In genomic region chr7:40400525-40400924, GRCh38 we compare ENCODE assay signal across 25 cellular contexts.
A peak's percentile ranks its signal among the peaks of the same experiment; 100 is the strongest.
DNase-seq lines count a peak whose midpoint lies in the region; ATAC-seq, FAIRE-seq and TF ChIP-seq lines count a peak whose summit lies in the region.
"Had no signal": no experiment of that assay in that cellular context is flagged by ENCODE, and none has a peak within 500 bp of the region (broad histone marks: within the 10 kb centered on the region; RNA-seq: fewer than 3 reads in every experiment).

No MANE protein-coding gene starts in this region.

- no peak overlapping the region for H3K9ac ChIP-seq in HepG2 (ENCODE audit: insufficient read depth, low read depth, low read length)
- H3K9ac ChIP-seq: BLaER1 treated with 17β-estradiol and CSF1 and Interleukin-3, amounts not matched to agents 10 nM and 100 nM had no signal

- TF ChIP-seq EP300 in HepG2 (IDR thresholded peaks at IDR 0.05; ENCODE audit: low read depth in 2 of 2, low read length in 2 of 2) (no peak), HepG2 (CRISPR knock-in tag; IDR thresholded peaks at IDR 0.05; ENCODE audit: borderline replicate concordance) (no peak)

- H3K4me3 ChIP-seq in HepG2 (replicated peaks in 1 of 3; ENCODE audit: insufficient read depth in 1 of 3, low read depth in 2 of 3, low read length in 3 of 3) = no peak overlapping the region
- H3K4me3 ChIP-seq in right lobe of liver = no peak overlapping the region
- no peak overlapping the region for H3K4me3 ChIP-seq in bronchial epithelial cell (ENCODE audit: low read depth, low read length)
- H3K4me3 ChIP-seq in aorta (ENCODE audit: low read length in 2 of 2) = no peak overlapping the region
- H3K4me3 ChIP-seq: BLaER1 treated with 17β-estradiol and CSF1 and Interleukin-3, amounts not matched to agents 10 nM and 100 nM; GM12878; HAP-1 had no signal

- H3K36me3 ChIP-seq in HepG2 (replicated peaks in 1 of 2; ENCODE audit: control insufficient read depth in 1 of 2, insufficient read depth in 2 of 2, low read length in 2 of 2) (no peaks in the 10 kb centered on the region), right lobe of liver (no peaks in the 10 kb centered on the region), bronchial epithelial cell (ENCODE audit: control insufficient read depth, insufficient read depth, low read length) (no peaks in the 10 kb centered on the region), aorta (ENCODE audit: control insufficient read depth in 1 of 2, insufficient read depth in 2 of 2, low read length in 1 of 2) (no peaks in the 10 kb centered on the region)
- H3K36me3 ChIP-seq: BE2C; BLaER1 treated with 17β-estradiol and CSF1 and Interleukin-3, amounts not matched to agents 10 nM and 100 nM; HAP-1 had no signal

- H3K9me3 ChIP-seq in HepG2 (ENCODE audit: low read length) = no peaks in the 10 kb centered on the region
- no peaks in the 10 kb centered on the region for H3K9me3 ChIP-seq in right lobe of liver
- H3K9me3 ChIP-seq in aorta (ENCODE audit: control insufficient read depth, low read length) = no peaks in the 10 kb centered on the region
- H3K9me3 ChIP-seq: BE2C; BLaER1 treated with 17β-estradiol and CSF1 and Interleukin-3, amounts not matched to agents 10 nM and 100 nM; HAP-1 had no signal

- no peak overlapping the region for H3K4me2 ChIP-seq in HepG2 (ENCODE audit: low read depth, low read length)
- H3K4me2 ChIP-seq: BLaER1 treated with 17β-estradiol and CSF1 and Interleukin-3, amounts not matched to agents 10 nM and 100 nM had no signal

- BruUV-seq in HepG2 (replicated peaks; lab: Mats Ljungman, UMichigan) = no TSS peak

- WGBS in HepG2 (ENCODE audit: low lambda C conversion rate) = 95% methylated on average over 4 of the region's 4 CpGs
- WGBS in right lobe of liver (ENCODE audit: insufficient coverage, low coverage, low lambda C conversion rate, missing lambda C conversion rate) = 91% methylated on average over 4 of the region's 4 CpGs
- WGBS in aorta, 2 donors = 90 to 93% methylated on average over 4 of the region's 4 CpGs

- intact Hi-C loops in HepG2 (cut with micrococcal nuclease; ENCODE audit: unreplicated experiment) (loop anchor here (10.0 kb wide), 1 partner anchor 74 kb away; no protein-coding TSS in a partner anchor), right lobe of liver (cut with DNase I) (no loop called here), aorta (cut with DNase I) (loop anchor here in 1 of 2 donors (5.0 kb wide), 1 partner anchor 37 kb away; no protein-coding TSS in a partner anchor)

- no peak for FAIRE-seq in HepG2 (lab: Jason Lieb, UNC)
- peak; percentile 13 for FAIRE-seq in bronchial epithelial cell (lab: Jason Lieb, UNC)
- FAIRE-seq: A204.1, D721Med, GM12878, GM19239, H54 had no signal

- POLR2A ChIA-PET in HepG2 (lab: Yijun Ruan, JAX) = no interaction called here

- no peak for DNase-seq in HepG2 (ENCODE audit: low spot score)
- no peak for DNase-seq in right lobe of liver
- DNase-seq in bronchial epithelial cell (ENCODE audit: low read depth) = no peak
- DNase-seq in aorta = no peak
- DNase-seq in anterior cingulate cortex (lab: John Stamatoyannopoulos, UW) = no peak
- DNase-seq: ACHN; AML-193; BE2C; CD4-positive, alpha-beta T cell; CD8-positive, alpha-beta memory T cell; DMS 273 treated with DMSO at 0.1 percent for 48 hours; DMS79; EL; GDM1; GOT3; HFFc6 had no signal

- in situ Hi-C loops in HepG2 (cut with HindIII; ENCODE audit: extremely low pct_ligation_motif_present, low pct_unique_long_range_greater_than_20kb) = no loop called here

- TF ChIP-seq POLR2A in HepG2 (IDR thresholded peaks at IDR 0.05; ENCODE audit: insufficient read depth in 1 of 2, low read depth in 2 of 2, low read length in 2 of 2) (no peak), right lobe of liver (IDR thresholded peaks at IDR 0.05) (no peak)

- TF ChIP-seq RAD21 in HepG2 (CRISPR knock-in tag; IDR thresholded peaks at IDR 0.05) = no peak

- H3K79me2 ChIP-seq in HepG2 (ENCODE audit: insufficient read depth, low read length) = no peaks in the 10 kb centered on the region

- no peak for TF ChIP-seq CTCF in HepG2 (CRISPR knock-in tag; IDR thresholded peaks at IDR 0.05)
- TF ChIP-seq CTCF in right lobe of liver (IDR thresholded peaks at IDR 0.05) = no peak
- TF ChIP-seq CTCF in bronchial epithelial cell (IDR thresholded peaks at IDR 0.05; ENCODE audit: insufficient read depth, low read length, severe bottlenecking) = no peak

- H4K20me1 ChIP-seq in HepG2 (ENCODE audit: insufficient read depth, low read length) = no peaks in the 10 kb centered on the region
- H4K20me1 ChIP-seq: BLaER1 treated with 17β-estradiol and CSF1 and Interleukin-3, amounts not matched to agents 10 nM and 100 nM had no signal

- H3K4me1 ChIP-seq in HepG2 (ENCODE audit: insufficient read depth, low read length) (peaks cover 27% of the 10 kb centered on the region), right lobe of liver (peaks cover 0 to 21% (median 6%) of the 10 kb centered on the region in 4 donors), aorta (ENCODE audit: control insufficient read depth in 1 of 2, insufficient read depth in 2 of 2, low read length in 2 of 2) (peaks cover 2 to 10% of the 10 kb centered on the region in 2 donors)
- H3K4me1 ChIP-seq: BLaER1 treated with 17β-estradiol and CSF1 and Interleukin-3, amounts not matched to agents 10 nM and 100 nM; HAP-1 had no signal

- ATAC-seq in HepG2 = no peak
- ATAC-seq in right lobe of liver = no peak
- ATAC-seq in aorta (ENCODE audit: low FRiP score) = no peak
- no peak for ATAC-seq in GM21528 (IDR thresholded peaks at IDR 0.05; ENCODE audit: low FRiP score, unreplicated experiment)
- ATAC-seq: GM12878 had no signal

- H3K27ac ChIP-seq in HepG2 (ENCODE audit: extremely low read length, insufficient read depth, low read length) = no peak overlapping the region
- H3K27ac ChIP-seq in right lobe of liver = no peak overlapping the region
- H3K27ac ChIP-seq in aorta (ENCODE audit: low read depth in 1 of 2, low read length in 2 of 2) = peak overlapping the region; percentile 19 to 76
- H3K27ac ChIP-seq: 22Rv1; BLaER1 treated with 17β-estradiol and CSF1 and Interleukin-3, amounts not matched to agents 10 nM and 100 nM had no signal

- H3K27me3 ChIP-seq in HepG2 (ENCODE audit: control insufficient read depth in 1 of 2, insufficient read depth in 2 of 2, low read length in 2 of 2) (no peaks in the 10 kb centered on the region), right lobe of liver (no peaks in the 10 kb centered on the region), bronchial epithelial cell (ENCODE audit: control insufficient read depth, insufficient read depth, low read length) (no peaks in the 10 kb centered on the region), aorta (ENCODE audit: control insufficient read depth in 1 of 2, insufficient read depth in 2 of 2, low read length in 1 of 2) (no peaks in the 10 kb centered on the region)
- H3K27me3 ChIP-seq: BE2C; BLaER1 treated with 17β-estradiol and CSF1 and Interleukin-3, amounts not matched to agents 10 nM and 100 nM had no signal

- CTCF ChIA-PET in HepG2 (lab: Yijun Ruan, JAX; ENCODE audit: low intra/inter-chr PET ratio, low total read pairs) = no interaction called here

- no peak overlapping the region for H2AFZ ChIP-seq in HepG2 (ENCODE audit: low read length)

TF ChIP-seq in HepG2, 621 proteins besides CTCF, POLR2A, EP300 and RAD21:
- peak; percentile 59 for TF ChIP-seq MAFF (IDR thresholded peaks at IDR 0.05; ENCODE audit: low read depth, low read length)
- TF ChIP-seq MAFK (conservative IDR thresholded peaks at IDR 0.05 in 1 of 2, IDR thresholded peaks at IDR 0.05 in 1 of 2; ENCODE audit: low read length in 2 of 2) = peak; percentile 59 to 68
- TF ChIP-seq, protein P1, sequence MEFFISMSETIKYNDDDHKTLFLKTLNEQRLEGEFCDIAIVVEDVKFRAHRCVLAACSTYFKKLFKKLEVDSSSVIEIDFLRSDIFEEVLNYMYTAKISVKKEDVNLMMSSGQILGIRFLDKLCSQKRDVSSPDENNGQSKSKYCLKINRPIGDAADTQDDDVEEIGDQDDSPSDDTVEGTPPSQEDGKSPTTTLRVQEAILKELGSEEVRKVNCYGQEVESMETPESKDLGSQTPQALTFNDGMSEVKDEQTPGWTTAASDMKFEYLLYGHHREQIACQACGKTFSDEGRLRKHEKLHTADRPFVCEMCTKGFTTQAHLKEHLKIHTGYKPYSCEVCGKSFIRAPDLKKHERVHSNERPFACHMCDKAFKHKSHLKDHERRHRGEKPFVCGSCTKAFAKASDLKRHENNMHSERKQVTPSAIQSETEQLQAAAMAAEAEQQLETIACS (CRISPR knock-in tag; IDR thresholded peaks at IDR 0.05) = no peak
- TF ChIP-seq ZSCAN21 (CRISPR knock-in tag; IDR thresholded peaks at IDR 0.05; ENCODE audit: borderline replicate concordance) = no peak
- TF ChIP-seq ZNF773 (CRISPR knock-in tag; IDR thresholded peaks at IDR 0.05; ENCODE audit: borderline replicate concordance) = no peak

Comparison
In these comparisons a context has a peak if more than half of its experiments do, and no peak if none do; other contexts are left out.
1. H3K27ac ChIP-seq: peak in aorta (2 of 2); none in HepG2 (single experiment) and right lobe of liver (0 of 3).